ENCODE assay signal across 8 cellular contexts in genomic region chr1:168224991-168225390, GRCh38. TPM values are rescaled to one million over a fixed set of nuclear protein-coding genes. Genes with fewer than 3 reads are reported as not detected.
DNase-seq lines count a peak whose midpoint lies in the region; ATAC-seq and TF ChIP-seq lines count a peak whose summit lies in the region.

No MANE protein-coding gene starts in this region.

- peaks cover 3% of the 10 kb centered on the region for H3K9me3 Mint-ChIP-seq in activated CD4-positive, alpha-beta T cell treated with anti-CD3 and anti-CD28 coated beads, Interleukin-2, amount 10 ng/mL, durations not matched to agents 24 days and 14 days

- H3K23ac ChIP-seq in trophoblast cell (ENCODE audit: low read length) = no peak overlapping the region

- intact Hi-C loops in activated CD4-positive, alpha-beta T cell treated with anti-CD3 and anti-CD28 coated beads, Interleukin-2, amount 10 ng/mL, durations not matched to agents 24 days and 14 days (cut with micrococcal nuclease) = loop anchor here (5.0 kb wide), 3 partner anchors 88 to 1262 kb away; partner anchors contain the start of genes BLZF1, GPR161, NME7 and SLC19A2
- intact Hi-C loops in esophagus squamous epithelium (cut with DNase I) = no loop called here

- peaks cover 15% of the 10 kb centered on the region for H3K79me1 ChIP-seq in trophoblast cell (ENCODE audit: low read length)

- TF ChIP-seq CTCF in Peyer's patch (IDR thresholded peaks at IDR 0.05) (no peak), esophagus squamous epithelium (IDR thresholded peaks at IDR 0.05) (no peak)

- H3K14ac ChIP-seq in trophoblast cell (ENCODE audit: low read length) = no peak overlapping the region

- peaks cover 30% of the 10 kb centered on the region for H3K36me3 Mint-ChIP-seq in activated CD4-positive, alpha-beta T cell treated with anti-CD3 and anti-CD28 coated beads, Interleukin-2, amount 10 ng/mL, durations not matched to agents 24 days and 14 days (ENCODE audit: low read depth)

- no peak overlapping the region for H2AFZ ChIP-seq in trophoblast cell (ENCODE audit: insufficient read depth, low read length, poor library complexity)

- peaks cover 0 to 37% (median 6%) of the 10 kb centered on the region in 4 donors for H3K4me1 ChIP-seq in Peyer's patch
- peaks cover 9 to 56% (median 31%) of the 10 kb centered on the region in 3 donors for H3K4me1 ChIP-seq in esophagus squamous epithelium
- peaks cover 14 to 18% of the 10 kb centered on the region in 2 experiments for H3K4me1 ChIP-seq in trophoblast cell (ENCODE audit: control insufficient read depth in 1 of 2, insufficient read depth in 2 of 2, low read length in 2 of 2)

- no peak overlapping the region for H4K91ac ChIP-seq in trophoblast cell (ENCODE audit: low read depth, low read length)

- H3K36me3 ChIP-seq in Peyer's patch (no peaks in the 10 kb centered on the region), esophagus squamous epithelium (peaks cover 0 to 7% (median 0%) of the 10 kb centered on the region in 3 donors), trophoblast cell (ENCODE audit: control insufficient read depth in 1 of 2, insufficient read depth in 2 of 2, low read length in 2 of 2) (no peaks in the 10 kb centered on the region)

- no peaks in the 10 kb centered on the region for H3K27me3 Mint-ChIP-seq in activated CD4-positive, alpha-beta T cell treated with anti-CD3 and anti-CD28 coated beads, Interleukin-2, amount 10 ng/mL, durations not matched to agents 24 days and 14 days

- H2BK120ac ChIP-seq in trophoblast cell (ENCODE audit: insufficient read depth, low read length, poor library complexity) = no peak overlapping the region

- H3K4me3 ChIP-seq in Peyer's patch (peak overlapping the region in 3 of 4 donors; percentile 82 to 94 (median 83)), esophagus squamous epithelium (peak overlapping the region in 3 of 4 donors; percentile 89 to 92 (median 90)), skeletal muscle cell (ENCODE audit: low read depth, low read length) (peak overlapping the region; percentile 93), trophoblast cell (ENCODE audit: low read depth, low read length) (no peak overlapping the region)

- ATAC-seq in GM18502 (IDR thresholded peaks at IDR 0.05; ENCODE audit: poor library complexity, unreplicated experiment) = no peak

- H4K12ac ChIP-seq in trophoblast cell (ENCODE audit: low read depth, low read length) = no peak overlapping the region

- H3K27ac ChIP-seq in Peyer's patch (no peak overlapping the region), esophagus squamous epithelium (peak overlapping the region in 2 of 4 donors; percentile 87 to 94), trophoblast cell (ENCODE audit: low read depth, low read length) (no peak overlapping the region)

- no peak overlapping the region for H3K9ac ChIP-seq in trophoblast cell (ENCODE audit: low read length)

- no peak overlapping the region for H3K18ac ChIP-seq in trophoblast cell (ENCODE audit: low read length)

- peaks cover 14% of the 10 kb centered on the region for H3K79me2 ChIP-seq in trophoblast cell (ENCODE audit: control insufficient read depth, insufficient read depth, low read length, poor library complexity)

- H3K4me3 Mint-ChIP-seq in activated CD4-positive, alpha-beta T cell treated with anti-CD3 and anti-CD28 coated beads, Interleukin-2, amount 10 ng/mL, durations not matched to agents 24 days and 14 days = peak overlapping the region; percentile 84

- no peaks in the 10 kb centered on the region for H3K27me3 ChIP-seq in Peyer's patch
- H3K27me3 ChIP-seq in esophagus squamous epithelium = no peaks in the 10 kb centered on the region
- H3K27me3 ChIP-seq in trophoblast cell (ENCODE audit: insufficient read depth, low read length) = no peaks in the 10 kb centered on the region

- H3K4me1 Mint-ChIP-seq in activated CD4-positive, alpha-beta T cell treated with anti-CD3 and anti-CD28 coated beads, Interleukin-2, amount 10 ng/mL, durations not matched to agents 24 days and 14 days = peaks cover 53% of the 10 kb centered on the region

- H2BK12ac ChIP-seq in trophoblast cell (ENCODE audit: low read length) = no peak overlapping the region

- peak overlapping the region; percentile 87 for H3K27ac Mint-ChIP-seq in activated CD4-positive, alpha-beta T cell treated with anti-CD3 and anti-CD28 coated beads, Interleukin-2, amount 10 ng/mL, durations not matched to agents 24 days and 14 days

- no peak overlapping the region for H2BK5ac ChIP-seq in trophoblast cell (ENCODE audit: low read depth, low read length, poor library complexity)

- 90 to 92% methylated on average over 1 to 3 of the region's 3 CpGs for WGBS in esophagus squamous epithelium, 2 donors
- WGBS in trophoblast cell (ENCODE audit: extremely low coverage, insufficient coverage, insufficient read length) = no CpG with 5 or more reads among the region's 3 CpGs

- no peak for TF ChIP-seq POLR2A in Peyer's patch (IDR thresholded peaks at IDR 0.05)
- TF ChIP-seq POLR2A in esophagus squamous epithelium (IDR thresholded peaks at IDR 0.05) = no peak

- no peak for DNase-seq in activated CD4-positive, alpha-beta T cell treated with anti-CD3 and anti-CD28 coated beads, Interleukin-2, amount 10 ng/mL, durations not matched to agents 24 days and 14 days
- DNase-seq in activated CD4-positive, alpha-beta T cell treated with anti-CD3 and anti-CD28 coated beads for 48 hours = no peak
- DNase-seq in Peyer's patch = no peak
- DNase-seq in esophagus squamous epithelium (lab: John Stamatoyannopoulos, UW) = no peak
- no peak for DNase-seq in skeletal muscle cell (ENCODE audit: low read depth)
- DNase-seq in trophoblast cell = no peak
- no peak for DNase-seq in nucleus accumbens (lab: John Stamatoyannopoulos, UW)

- no peak overlapping the region for H4K8ac ChIP-seq in trophoblast cell (ENCODE audit: low read depth, low read length)

- H2AK5ac ChIP-seq in trophoblast cell (ENCODE audit: low read length) = no peak overlapping the region

- no peaks in the 10 kb centered on the region for H3K9me3 ChIP-seq in Peyer's patch
- H3K9me3 ChIP-seq in esophagus squamous epithelium = no peaks in the 10 kb centered on the region
- H3K9me3 ChIP-seq in trophoblast cell (ENCODE audit: insufficient read depth, low read depth, low read length) = no peaks in the 10 kb centered on the region

- H3K4ac ChIP-seq in trophoblast cell (ENCODE audit: low read depth, low read length) = no peak overlapping the region

- no peak overlapping the region for H3K4me2 ChIP-seq in trophoblast cell (ENCODE audit: low read length)

RNA-seq across cellular contexts. Expression of gene SFT2D2, which starts 0.8 kb away (rescaled TPM):
- 64.3 and 65.7 TPM in 2 replicates for total RNA-seq in activated CD4-positive, alpha-beta T cell treated with anti-CD3 and anti-CD28 coated beads, Interleukin-2, amount 10 ng/mL, durations not matched to agents 24 days and 14 days
- total RNA-seq in Peyer's patch (10 to 100 TPM; 19.0 to 49.6 (median 38.5) TPM), esophagus squamous epithelium (10 to 100 TPM; 34.0 to 44.1 (median 40.1) TPM)
- polyA plus RNA-seq in trophoblast cell (2013) = 13.0 and 13.1 TPM in 2 replicates

RNA-seq across cellular contexts. Expression of gene TIPRL, which starts 46.2 kb away (rescaled TPM):
- total RNA-seq in activated CD4-positive, alpha-beta T cell treated with anti-CD3 and anti-CD28 coated beads, Interleukin-2, amount 10 ng/mL, durations not matched to agents 24 days and 14 days = 46.8 and 49.2 TPM in 2 replicates
- total RNA-seq in Peyer's patch (10 to 100 TPM in 3 of 4 donors, 1 to 10 TPM in 1; 9.1 to 29.4 (median 16.8) TPM), esophagus squamous epithelium (10 to 100 TPM; 14.5 to 45.1 (median 23.7) TPM)
- polyA plus RNA-seq in trophoblast cell (2013) = 15.9 and 16.5 TPM in 2 replicates

RNA-seq across cellular contexts. Expression of gene TBX19, which starts 55.7 kb away (rescaled TPM):
- 2.5 and 3.2 TPM in 2 replicates for total RNA-seq in activated CD4-positive, alpha-beta T cell treated with anti-CD3 and anti-CD28 coated beads, Interleukin-2, amount 10 ng/mL, durations not matched to agents 24 days and 14 days
- 1 to 10 TPM in 3 of 4 donors, under 1 TPM in 1; 0.76 to 2.5 (median 1.3) TPM for total RNA-seq in Peyer's patch
- total RNA-seq in esophagus squamous epithelium = 1 to 10 TPM in 2 of 4 donors, under 1 TPM in 2; 0.50 to 1.5 (median 0.84) TPM
- 0.71 and 0.83 TPM in 2 replicates for polyA plus RNA-seq in trophoblast cell (2013)
